17 cellular contexts compared by ENCODE assay signal in genomic region chr18:8979258-8979988, GRCh38.
DNase-seq lines count a peak whose midpoint lies in the region; ATAC-seq and TF ChIP-seq lines count a peak whose summit lies in the region.
"Had no signal": no experiment of that assay in that cellular context is flagged by ENCODE, and none has a peak within 500 bp of the region (broad histone marks: within the 10 kb centered on the region; RNA-seq: fewer than 3 reads in every experiment).

No MANE protein-coding gene starts in this region.

- no peak overlapping the region for H3K4me3 Mint-ChIP-seq in Calu3 (ENCODE audit: low read depth, unreplicated experiment)
- H3K4me3 Mint-ChIP-seq in stimulated activated memory B cell treated with anti-CD40 and anti-IgM and Interleukin-4, amounts not matched to agents 10 μg/mL and 1 μg/mL and 100 μg/mL, for 72 hours, result no peak overlapping the region
- H3K4me3 Mint-ChIP-seq: B cell; CD4-positive, alpha-beta memory T cell had no signal

- no peaks in the 10 kb centered on the region for H3K79me2 ChIP-seq in OCI-LY7 (ENCODE audit: insufficient read depth, low read depth, low read length)
- no peaks in the 10 kb centered on the region for H3K79me2 ChIP-seq in hepatocyte

- POLR2A ChIA-PET in OCI-LY7 (lab: Charles Lee), result interaction anchor here (0.6 to 1.5 kb wide), 18 partner anchors 8 to 323 kb away, joined by 3 to 6 read pairs (median 4); no protein-coding TSS in a partner anchor

- H3K4me1 Mint-ChIP-seq in Calu3 (ENCODE audit: low read depth, unreplicated experiment), result peaks cover 48% of the 10 kb centered on the region
- peaks cover 12% of the 10 kb centered on the region for H3K4me1 Mint-ChIP-seq in stimulated activated memory B cell treated with anti-CD40 and anti-IgM and Interleukin-4, amounts not matched to agents 10 μg/mL and 1 μg/mL and 100 μg/mL, for 72 hours
- H3K4me1 Mint-ChIP-seq: CD4-positive, alpha-beta memory T cell had no signal

- no peak overlapping the region for H3K4me3 ChIP-seq in OCI-LY7 (ENCODE audit: low read depth, low read length, poor library complexity, severe bottlenecking)
- no peak overlapping the region for H3K4me3 ChIP-seq in hepatocyte

- CTCF ChIA-PET in Calu3 (lab: Charles Lee) (no interaction called here), OCI-LY7 (lab: Charles Lee; ENCODE audit: unreplicated experiment) (interaction anchor here (0.6 to 1.4 kb wide), 5 partner anchors 9 to 326 kb away, joined by 3 to 5 read pairs (median 3); no protein-coding TSS in a partner anchor)

- intact Hi-C loops in Calu3 (cut with micrococcal nuclease; ENCODE audit: unreplicated experiment), result no loop called here
- intact Hi-C loops in OCI-LY7 (cut with micrococcal nuclease; ENCODE audit: unreplicated experiment), result loop anchor here (2.0 kb wide), 2 partner anchors 35 to 67 kb away; no protein-coding TSS in a partner anchor

- H3K36me3 Mint-ChIP-seq in Calu3 (ENCODE audit: insufficient read depth, unreplicated experiment), result no peaks in the 10 kb centered on the region
- H3K36me3 Mint-ChIP-seq in stimulated activated memory B cell treated with anti-CD40 and anti-IgM and Interleukin-4, amounts not matched to agents 10 μg/mL and 1 μg/mL and 100 μg/mL, for 72 hours, result no peaks in the 10 kb centered on the region
- H3K36me3 Mint-ChIP-seq: CD4-positive, alpha-beta memory T cell had no signal

- H3K9me2 ChIP-seq in OCI-LY7 (ENCODE audit: insufficient read depth, low read length), result no peaks in the 10 kb centered on the region
- H3K9me2 ChIP-seq in hepatocyte (replicated peaks; ENCODE audit: insufficient read depth), result no peaks in the 10 kb centered on the region

- no peak overlapping the region; the same call in 1 of the 2 replicates for H2AFZ ChIP-seq in OCI-LY7 (ENCODE audit: low read length)
- H2AFZ ChIP-seq in hepatocyte, result no peak overlapping the region

- H3K4me1 ChIP-seq in OCI-LY7 (ENCODE audit: insufficient read depth, low read length, poor library complexity, severe bottlenecking) (peaks cover 73% of the 10 kb centered on the region), hepatocyte (ENCODE audit: insufficient read depth) (no peaks in the 10 kb centered on the region)

- H4K20me1 ChIP-seq in OCI-LY7 (ENCODE audit: insufficient read depth, low read length) (no peaks in the 10 kb centered on the region), hepatocyte (ENCODE audit: insufficient read depth, poor library complexity, severe bottlenecking) (no peaks in the 10 kb centered on the region)

- no peaks in the 10 kb centered on the region for H3K27me3 ChIP-seq in hepatocyte

- ATAC-seq in stimulated activated memory B cell treated with anti-CD40 and anti-IgM and Interleukin-4, amounts not matched to agents 10 μg/mL and 1 μg/mL and 100 μg/mL, for 72 hours, result peak; percentile 36
- ATAC-seq in GM18907 (IDR thresholded peaks at IDR 0.05; ENCODE audit: unreplicated experiment) (no peak), GM18520 (IDR thresholded peaks at IDR 0.05; ENCODE audit: unreplicated experiment) (no peak)

- H3K27ac ChIP-seq in OCI-LY7 (ENCODE audit: low read depth, low read length, poor library complexity, severe bottlenecking) (peak overlapping the region; percentile 70), hepatocyte (peak overlapping the region; percentile 5)
- H3K27ac ChIP-seq: HL-60 had no signal

- 75% methylated on average over 3 of the region's 3 CpGs for WGBS in hepatocyte (ENCODE audit: low lambda C conversion rate, missing lambda C conversion rate)

- DNase-seq in Calu3 (no peak), OCI-LY7 (ENCODE audit: low spot score) (no peak), hepatocyte (ENCODE audit: low spot score) (no peak)
- no peak for DNase-seq in activated CD4-positive, alpha-beta T cell treated with anti-CD3 and anti-CD28 coated beads, Interleukin-2, amount 50 U/mL, for 1 hour
- DNase-seq: CD4-positive, alpha-beta memory T cell; DND-41; GF-D8; HCEC 1CT; MV-4-11; NCI-H1417; NCI-H187 treated with DMSO at 0.1 percent for 48 hours; NCI-H446 treated with DMSO at 0.1 percent for 48 hours had no signal

- H3K27ac Mint-ChIP-seq in Calu3 (ENCODE audit: unreplicated experiment), result peak overlapping the region; percentile 20
- H3K27ac Mint-ChIP-seq in stimulated activated memory B cell treated with anti-CD40 and anti-IgM and Interleukin-4, amounts not matched to agents 10 μg/mL and 1 μg/mL and 100 μg/mL, for 72 hours, result no peak overlapping the region
- H3K27ac Mint-ChIP-seq: B cell; CD4-positive, alpha-beta memory T cell had no signal

- BruUV-seq in Calu3 (replicated peaks; lab: Mats Ljungman, UMichigan) (no TSS peak), OCI-LY7 (replicated peaks; lab: Mats Ljungman, UMichigan) (no TSS peak)

- TF ChIP-seq CTCF in Calu3 (IDR thresholded peaks at IDR 0.05; ENCODE audit: unreplicated experiment) (no peak), OCI-LY7 (conservative IDR thresholded peaks at IDR 0.05; ENCODE audit: low read length) (peak; percentile 45; the same call in 1 of the 2 replicates), hepatocyte (IDR thresholded peaks at IDR 0.05; ENCODE audit: poor library complexity) (no peak)

- peaks cover 4% of the 10 kb centered on the region for H3K9me3 Mint-ChIP-seq in Calu3 (ENCODE audit: low read depth, unreplicated experiment)
- no peaks in the 10 kb centered on the region for H3K9me3 Mint-ChIP-seq in stimulated activated memory B cell treated with anti-CD40 and anti-IgM and Interleukin-4, amounts not matched to agents 10 μg/mL and 1 μg/mL and 100 μg/mL, for 72 hours
- H3K9me3 Mint-ChIP-seq: CD4-positive, alpha-beta memory T cell had no signal

- H3K36me3 ChIP-seq in OCI-LY7 (ENCODE audit: insufficient read depth, low read length), result no peaks in the 10 kb centered on the region
- no peaks in the 10 kb centered on the region for H3K36me3 ChIP-seq in hepatocyte (replicated peaks; ENCODE audit: insufficient read depth, low read depth)

- H3K9me3 ChIP-seq in OCI-LY7 (ENCODE audit: low read length) (peaks cover 7% of the 10 kb centered on the region; the same call in 1 of the 2 replicates), hepatocyte (ENCODE audit: low read depth) (no peaks in the 10 kb centered on the region)

- H3K27me3 Mint-ChIP-seq in Calu3 (ENCODE audit: unreplicated experiment), result no peaks in the 10 kb centered on the region
- no peaks in the 10 kb centered on the region for H3K27me3 Mint-ChIP-seq in stimulated activated memory B cell treated with anti-CD40 and anti-IgM and Interleukin-4, amounts not matched to agents 10 μg/mL and 1 μg/mL and 100 μg/mL, for 72 hours

- peak overlapping the region; percentile 65 for H3K4me2 ChIP-seq in OCI-LY7 (ENCODE audit: low read length)
- no peak overlapping the region for H3K4me2 ChIP-seq in hepatocyte
